In the genomic region with DNA sequence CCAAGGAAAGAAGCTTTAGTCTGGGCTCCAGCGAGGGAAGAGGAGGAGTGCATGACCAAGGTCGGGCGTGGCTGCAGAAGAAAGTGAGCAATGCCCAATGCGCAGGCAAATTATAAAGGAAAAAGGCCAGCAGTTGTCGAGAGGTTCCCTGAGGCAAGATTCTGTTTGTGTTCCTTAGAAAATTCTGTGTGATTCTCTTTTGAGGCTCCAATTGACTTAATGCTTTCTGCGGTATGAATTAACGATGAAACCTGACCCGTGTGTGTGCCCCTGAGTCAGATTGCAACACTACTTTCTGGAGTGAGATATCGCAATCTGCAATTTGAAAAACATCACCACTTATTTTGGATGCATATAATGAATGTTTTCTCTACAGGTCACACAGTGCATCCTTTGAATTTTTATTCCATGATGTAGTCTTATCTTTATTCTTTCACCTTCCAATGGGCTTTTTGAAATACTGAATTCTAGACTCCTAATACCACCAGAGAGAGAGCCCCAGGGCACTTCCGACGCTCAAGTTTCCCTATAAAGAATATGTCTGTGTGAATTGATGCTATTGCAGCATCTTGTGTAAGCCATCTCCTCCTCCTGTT, we compare ENCODE assay signal across 2 cellular contexts.
A peak's percentile ranks its signal among the peaks of the same experiment; 100 is the strongest.
TF ChIP-seq lines count a peak whose summit lies in the region.

No MANE protein-coding gene starts in this region.

TF ChIP-seq in HEK293, 187 proteins besides CTCF, POLR2A, EP300 and RAD21 (continued from another document and continues in another):
- TF ChIP-seq, protein P1, sequence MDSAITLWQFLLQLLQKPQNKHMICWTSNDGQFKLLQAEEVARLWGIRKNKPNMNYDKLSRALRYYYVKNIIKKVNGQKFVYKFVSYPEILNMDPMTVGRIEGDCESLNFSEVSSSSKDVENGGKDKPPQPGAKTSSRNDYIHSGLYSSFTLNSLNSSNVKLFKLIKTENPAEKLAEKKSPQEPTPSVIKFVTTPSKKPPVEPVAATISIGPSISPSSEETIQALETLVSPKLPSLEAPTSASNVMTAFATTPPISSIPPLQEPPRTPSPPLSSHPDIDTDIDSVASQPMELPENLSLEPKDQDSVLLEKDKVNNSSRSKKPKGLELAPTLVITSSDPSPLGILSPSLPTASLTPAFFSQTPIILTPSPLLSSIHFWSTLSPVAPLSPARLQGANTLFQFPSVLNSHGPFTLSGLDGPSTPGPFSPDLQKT (IDR thresholded peaks at IDR 0.05; ENCODE audit: borderline replicate concordance, low read depth, low read length): no peak
- no peak for TF ChIP-seq ZNF768 (tag by site-specific recombination; IDR thresholded peaks at IDR 0.05)
- TF ChIP-seq ZBTB1 (tag by site-specific recombination; IDR thresholded peaks at IDR 0.05): no peak
- peak; percentile 50; the same call in 1 of the 2 replicates for TF ChIP-seq ZSCAN30 (tag by site-specific recombination; IDR thresholded peaks at IDR 0.05)
- TF ChIP-seq ZNF792 (tag by site-specific recombination; IDR thresholded peaks at IDR 0.05): no peak
- no peak for TF ChIP-seq ZNF266 (tag by site-specific recombination; IDR thresholded peaks at IDR 0.05; ENCODE audit: low read depth)
- TF ChIP-seq, protein P2, sequence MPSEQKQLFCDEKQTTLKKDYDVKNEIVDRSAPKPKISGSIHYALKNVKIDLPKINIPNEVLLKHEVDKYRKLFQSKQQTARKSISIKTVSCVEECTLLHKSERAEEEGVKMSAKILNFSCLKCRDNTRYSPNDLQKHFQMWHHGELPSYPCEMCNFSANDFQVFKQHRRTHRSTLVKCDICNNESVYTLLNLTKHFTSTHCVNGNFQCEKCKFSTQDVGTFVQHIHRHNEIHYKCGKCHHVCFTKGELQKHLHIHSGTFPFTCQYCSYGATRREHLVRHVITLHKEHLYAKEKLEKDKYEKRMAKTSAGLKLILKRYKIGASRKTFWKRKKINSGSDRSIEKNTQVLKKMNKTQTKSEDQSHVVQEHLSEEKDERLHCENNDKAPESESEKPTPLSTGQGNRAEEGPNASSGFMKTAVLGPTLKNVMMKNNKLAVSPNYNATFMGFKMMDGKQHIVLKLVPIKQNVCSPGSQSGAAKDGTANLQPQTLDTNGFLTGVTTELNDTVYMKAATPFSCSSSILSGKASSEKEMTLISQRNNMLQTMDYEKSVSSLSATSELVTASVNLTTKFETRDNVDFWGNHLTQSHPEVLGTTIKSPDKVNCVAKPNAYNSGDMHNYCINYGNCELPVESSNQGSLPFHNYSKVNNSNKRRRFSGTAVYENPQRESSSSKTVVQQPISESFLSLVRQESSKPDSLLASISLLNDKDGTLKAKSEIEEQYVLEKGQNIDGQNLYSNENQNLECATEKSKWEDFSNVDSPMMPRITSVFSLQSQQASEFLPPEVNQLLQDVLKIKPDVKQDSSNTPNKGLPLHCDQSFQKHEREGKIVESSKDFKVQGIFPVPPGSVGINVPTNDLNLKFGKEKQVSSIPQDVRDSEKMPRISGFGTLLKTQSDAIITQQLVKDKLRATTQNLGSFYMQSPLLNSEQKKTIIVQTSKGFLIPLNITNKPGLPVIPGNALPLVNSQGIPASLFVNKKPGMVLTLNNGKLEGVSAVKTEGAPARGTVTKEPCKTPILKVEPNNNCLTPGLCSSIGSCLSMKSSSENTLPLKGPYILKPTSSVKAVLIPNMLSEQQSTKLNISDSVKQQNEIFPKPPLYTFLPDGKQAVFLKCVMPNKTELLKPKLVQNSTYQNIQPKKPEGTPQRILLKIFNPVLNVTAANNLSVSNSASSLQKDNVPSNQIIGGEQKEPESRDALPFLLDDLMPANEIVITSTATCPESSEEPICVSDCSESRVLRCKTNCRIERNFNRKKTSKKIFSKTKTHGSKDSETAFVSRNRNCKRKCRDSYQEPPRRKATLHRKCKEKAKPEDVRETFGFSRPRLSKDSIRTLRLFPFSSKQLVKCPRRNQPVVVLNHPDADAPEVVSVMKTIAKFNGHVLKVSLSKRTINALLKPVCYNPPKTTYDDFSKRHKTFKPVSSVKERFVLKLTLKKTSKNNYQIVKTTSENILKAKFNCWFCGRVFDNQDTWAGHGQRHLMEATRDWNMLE (tag by site-specific recombination; conservative IDR thresholded peaks at IDR 0.05; ENCODE audit: low read depth): peak; percentile 49; the same call in 1 of the 2 replicates
- peak; percentile 56; the same call in 1 of the 2 replicates for TF ChIP-seq BCL11A (tag by site-specific recombination; IDR thresholded peaks at IDR 0.05; ENCODE audit: low read depth)
- TF ChIP-seq, protein P3, sequence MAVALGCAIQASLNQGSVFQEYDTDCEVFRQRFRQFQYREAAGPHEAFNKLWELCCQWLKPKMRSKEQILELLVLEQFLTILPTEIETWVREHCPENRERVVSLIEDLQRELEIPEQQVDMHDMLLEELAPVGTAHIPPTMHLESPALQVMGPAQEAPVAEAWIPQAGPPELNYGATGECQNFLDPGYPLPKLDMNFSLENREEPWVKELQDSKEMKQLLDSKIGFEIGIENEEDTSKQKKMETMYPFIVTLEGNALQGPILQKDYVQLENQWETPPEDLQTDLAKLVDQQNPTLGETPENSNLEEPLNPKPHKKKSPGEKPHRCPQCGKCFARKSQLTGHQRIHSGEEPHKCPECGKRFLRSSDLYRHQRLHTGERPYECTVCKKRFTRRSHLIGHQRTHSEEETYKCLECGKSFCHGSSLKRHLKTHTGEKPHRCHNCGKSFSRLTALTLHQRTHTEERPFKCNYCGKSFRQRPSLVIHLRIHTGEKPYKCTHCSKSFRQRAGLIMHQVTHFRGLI (tag by site-specific recombination; IDR thresholded peaks at IDR 0.05): peak; percentile 55; the same call in 1 of the 2 replicates
- no peak for TF ChIP-seq ZNF202 (tag by site-specific recombination; IDR thresholded peaks at IDR 0.05; ENCODE audit: borderline replicate concordance)
- no peak for TF ChIP-seq ZBTB7A (tag by site-specific recombination; IDR thresholded peaks at IDR 0.05; ENCODE audit: low read depth)
- TF ChIP-seq, protein P4, sequence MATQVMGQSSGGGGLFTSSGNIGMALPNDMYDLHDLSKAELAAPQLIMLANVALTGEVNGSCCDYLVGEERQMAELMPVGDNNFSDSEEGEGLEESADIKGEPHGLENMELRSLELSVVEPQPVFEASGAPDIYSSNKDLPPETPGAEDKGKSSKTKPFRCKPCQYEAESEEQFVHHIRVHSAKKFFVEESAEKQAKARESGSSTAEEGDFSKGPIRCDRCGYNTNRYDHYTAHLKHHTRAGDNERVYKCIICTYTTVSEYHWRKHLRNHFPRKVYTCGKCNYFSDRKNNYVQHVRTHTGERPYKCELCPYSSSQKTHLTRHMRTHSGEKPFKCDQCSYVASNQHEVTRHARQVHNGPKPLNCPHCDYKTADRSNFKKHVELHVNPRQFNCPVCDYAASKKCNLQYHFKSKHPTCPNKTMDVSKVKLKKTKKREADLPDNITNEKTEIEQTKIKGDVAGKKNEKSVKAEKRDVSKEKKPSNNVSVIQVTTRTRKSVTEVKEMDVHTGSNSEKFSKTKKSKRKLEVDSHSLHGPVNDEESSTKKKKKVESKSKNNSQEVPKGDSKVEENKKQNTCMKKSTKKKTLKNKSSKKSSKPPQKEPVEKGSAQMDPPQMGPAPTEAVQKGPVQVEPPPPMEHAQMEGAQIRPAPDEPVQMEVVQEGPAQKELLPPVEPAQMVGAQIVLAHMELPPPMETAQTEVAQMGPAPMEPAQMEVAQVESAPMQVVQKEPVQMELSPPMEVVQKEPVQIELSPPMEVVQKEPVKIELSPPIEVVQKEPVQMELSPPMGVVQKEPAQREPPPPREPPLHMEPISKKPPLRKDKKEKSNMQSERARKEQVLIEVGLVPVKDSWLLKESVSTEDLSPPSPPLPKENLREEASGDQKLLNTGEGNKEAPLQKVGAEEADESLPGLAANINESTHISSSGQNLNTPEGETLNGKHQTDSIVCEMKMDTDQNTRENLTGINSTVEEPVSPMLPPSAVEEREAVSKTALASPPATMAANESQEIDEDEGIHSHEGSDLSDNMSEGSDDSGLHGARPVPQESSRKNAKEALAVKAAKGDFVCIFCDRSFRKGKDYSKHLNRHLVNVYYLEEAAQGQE (tag by site-specific recombination; IDR thresholded peaks at IDR 0.05): no peak
- TF ChIP-seq ZNF658 (tag by site-specific recombination; IDR thresholded peaks at IDR 0.05): no peak

TF ChIP-seq in WTC11, 78 proteins besides CTCF, POLR2A, EP300 and RAD21 (continued from another document):
- TF ChIP-seq, protein P5, sequence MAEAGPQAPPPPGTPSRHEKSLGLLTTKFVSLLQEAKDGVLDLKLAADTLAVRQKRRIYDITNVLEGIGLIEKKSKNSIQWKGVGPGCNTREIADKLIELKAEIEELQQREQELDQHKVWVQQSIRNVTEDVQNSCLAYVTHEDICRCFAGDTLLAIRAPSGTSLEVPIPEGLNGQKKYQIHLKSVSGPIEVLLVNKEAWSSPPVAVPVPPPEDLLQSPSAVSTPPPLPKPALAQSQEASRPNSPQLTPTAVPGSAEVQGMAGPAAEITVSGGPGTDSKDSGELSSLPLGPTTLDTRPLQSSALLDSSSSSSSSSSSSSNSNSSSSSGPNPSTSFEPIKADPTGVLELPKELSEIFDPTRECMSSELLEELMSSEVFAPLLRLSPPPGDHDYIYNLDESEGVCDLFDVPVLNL (CRISPR knock-in tag; IDR thresholded peaks at IDR 0.05; ENCODE audit: borderline replicate concordance, low read depth): no peak
- TF ChIP-seq HMGA2 (CRISPR knock-in tag; IDR thresholded peaks at IDR 0.05) (no peak), ZNF121 (CRISPR knock-in tag; IDR thresholded peaks at IDR 0.05) (no peak), CREM (CRISPR knock-in tag; IDR thresholded peaks at IDR 0.05) (no peak), SOX15 (CRISPR knock-in tag; IDR thresholded peaks at IDR 0.05) (no peak), GABPB1 (CRISPR knock-in tag; IDR thresholded peaks at IDR 0.05) (no peak), NFE2L1 (CRISPR knock-in tag; IDR thresholded peaks at IDR 0.05) (no peak)
- TF ChIP-seq, protein P6, sequence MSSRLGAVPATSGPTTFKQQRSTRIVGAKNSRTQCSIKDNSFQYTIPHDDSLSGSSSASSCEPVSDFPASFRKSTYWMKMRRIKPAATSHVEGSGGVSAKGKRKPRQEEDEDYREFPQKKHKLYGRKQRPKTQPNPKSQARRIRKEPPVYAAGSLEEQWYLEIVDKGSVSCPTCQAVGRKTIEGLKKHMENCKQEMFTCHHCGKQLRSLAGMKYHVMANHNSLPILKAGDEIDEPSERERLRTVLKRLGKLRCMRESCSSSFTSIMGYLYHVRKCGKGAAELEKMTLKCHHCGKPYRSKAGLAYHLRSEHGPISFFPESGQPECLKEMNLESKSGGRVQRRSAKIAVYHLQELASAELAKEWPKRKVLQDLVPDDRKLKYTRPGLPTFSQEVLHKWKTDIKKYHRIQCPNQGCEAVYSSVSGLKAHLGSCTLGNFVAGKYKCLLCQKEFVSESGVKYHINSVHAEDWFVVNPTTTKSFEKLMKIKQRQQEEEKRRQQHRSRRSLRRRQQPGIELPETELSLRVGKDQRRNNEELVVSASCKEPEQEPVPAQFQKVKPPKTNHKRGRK (CRISPR knock-in tag; IDR thresholded peaks at IDR 0.05; ENCODE audit: borderline replicate concordance): no peak
